12 cellular contexts compared by ENCODE assay signal in genomic region chr3:99900248-99900647, GRCh38.
"Had no signal": no experiment of that assay in that cellular context is flagged by ENCODE, and none has a peak within 500 bp of the region (broad histone marks: within the 10 kb centered on the region; RNA-seq: fewer than 3 reads in every experiment).

No MANE protein-coding gene starts in this region.

- H3K27me3 ChIP-seq: body of pancreas, esophagus squamous epithelium, neural progenitor cell, tibial nerve had no signal

- DNase-seq: activated CD4-positive, alpha-beta T cell treated with anti-CD3 and anti-CD28 coated beads, Interleukin-2, amount 50 U/mL, for 1 hour; activated naive CD4-positive, alpha-beta T cell treated with anti-CD3 and anti-CD28 coated beads, Interleukin-2, amount 50 U/mL, for 16 hours; activated T-cell treated with anti-CD3 and anti-CD28 coated beads for 4 hours; body of pancreas; esophagus squamous epithelium; foreskin melanocyte; kidney; midbrain; T-helper 2 cell had no signal

- H3K4me3 ChIP-seq: body of pancreas, esophagus squamous epithelium, neural progenitor cell, tibial nerve had no signal

- H3K36me3 ChIP-seq: esophagus squamous epithelium, neural progenitor cell, tibial nerve had no signal

- H3K27ac ChIP-seq: neural progenitor cell had no signal

- H3K4me1 ChIP-seq: neural progenitor cell had no signal

- H3K9me3 ChIP-seq: body of pancreas, esophagus squamous epithelium, tibial nerve had no signal

- H3K9ac ChIP-seq: neural progenitor cell, parathyroid adenoma had no signal

- H2AFZ ChIP-seq: neural progenitor cell had no signal

- H3K4me2 ChIP-seq: neural progenitor cell had no signal

- ATAC-seq: body of pancreas had no signal
